11 cellular contexts compared by ENCODE assay signal in genomic region chr1:40663324-40664166, GRCh38. TPM values are rescaled to one million over a fixed set of nuclear protein-coding genes. Genes with fewer than 3 reads are reported as not detected.
DNase-seq lines count a peak whose midpoint lies in the region; ATAC-seq and TF ChIP-seq lines count a peak whose summit lies in the region.
"Had no signal": no experiment of that assay in that cellular context is flagged by ENCODE, and none has a peak within 500 bp of the region (broad histone marks: within the 10 kb centered on the region; RNA-seq: fewer than 3 reads in every experiment).

No MANE protein-coding gene starts in this region.

- H3K36me3 ChIP-seq in uterus: no peaks in the 10 kb centered on the region

- no peak overlapping the region for H3K4me3 ChIP-seq in uterus

- no peaks in the 10 kb centered on the region for H3K27me3 Mint-ChIP-seq in activated naive CD4-positive, alpha-beta T cell treated with anti-CD3 and anti-CD28 coated beads, Interleukin-2, amount 50 U/mL, for 24 hours
- H3K27me3 Mint-ChIP-seq in stimulated activated naive CD8-positive, alpha-beta T cell treated with anti-CD3 and anti-CD28 coated beads, Interleukin-15, amount 100 ng/mL, for 72 hours: no peaks in the 10 kb centered on the region

- peaks cover 28% of the 10 kb centered on the region for H3K4me1 Mint-ChIP-seq in activated naive CD4-positive, alpha-beta T cell treated with anti-CD3 and anti-CD28 coated beads, Interleukin-2, amount 50 U/mL, for 24 hours
- peaks cover 41% of the 10 kb centered on the region for H3K4me1 Mint-ChIP-seq in stimulated activated naive CD8-positive, alpha-beta T cell treated with anti-CD3 and anti-CD28 coated beads, Interleukin-15, amount 100 ng/mL, for 72 hours

- intact Hi-C loops in uterus (cut with DNase I; ENCODE audit: low total_unique reads): no loop called here

- H3K27ac ChIP-seq in cingulate gyrus (ENCODE audit: low read depth, low read length) (peak overlapping the region; percentile 39), uterus (no peak overlapping the region)

- DNase-seq in activated naive CD4-positive, alpha-beta T cell treated with anti-CD3 and anti-CD28 coated beads, Interleukin-2, amount 50 U/mL, for 72 hours (ENCODE audit: low spot score in 2 of 2): no peak
- DNase-seq in NCI-H69 (lab: John Stamatoyannopoulos, UW) (peak; percentile 88), uterus (no peak)
- no peak for DNase-seq in stimulated activated naive CD8-positive, alpha-beta T cell treated with anti-CD3 and anti-CD28 coated beads, Interleukin-15, amount 100 ng/mL, for 72 hours
- DNase-seq: activated effector memory CD4-positive, alpha-beta T cell treated with anti-CD3 and anti-CD28 coated beads, Interleukin-2, amount 50 U/mL, for 16 hours; HFFc6; stimulated activated CD4-positive, alpha-beta T cell treated with anti-CD3 and anti-CD28 coated beads, Interleukin-4, amount 100 ng/mL, for 1 hour had no signal

- TF ChIP-seq CTCF in uterus (IDR thresholded peaks at IDR 0.05): no peak

- no peak overlapping the region for H3K27ac Mint-ChIP-seq in activated naive CD4-positive, alpha-beta T cell treated with anti-CD3 and anti-CD28 coated beads, Interleukin-2, amount 50 U/mL, for 24 hours
- peak overlapping the region in 1 of 2 donors; percentile 31 for H3K27ac Mint-ChIP-seq in activated naive CD4-positive, alpha-beta T cell treated with anti-CD3 and anti-CD28 coated beads, Interleukin-2, amount 50 U/mL, for 72 hours
- H3K27ac Mint-ChIP-seq in stimulated activated naive CD8-positive, alpha-beta T cell treated with anti-CD3 and anti-CD28 coated beads, Interleukin-15, amount 100 ng/mL, for 72 hours: peak overlapping the region in 1 of 2 donors; percentile 69
- H3K27ac Mint-ChIP-seq: HFFc6 had no signal

- no peaks in the 10 kb centered on the region for H3K9me3 Mint-ChIP-seq in activated naive CD4-positive, alpha-beta T cell treated with anti-CD3 and anti-CD28 coated beads, Interleukin-2, amount 50 U/mL, for 24 hours
- H3K9me3 Mint-ChIP-seq in activated naive CD4-positive, alpha-beta T cell treated with anti-CD3 and anti-CD28 coated beads, Interleukin-2, amount 50 U/mL, for 72 hours: no peaks in the 10 kb centered on the region
- no peaks in the 10 kb centered on the region for H3K9me3 Mint-ChIP-seq in stimulated activated naive CD8-positive, alpha-beta T cell treated with anti-CD3 and anti-CD28 coated beads, Interleukin-15, amount 100 ng/mL, for 72 hours
- H3K9me3 Mint-ChIP-seq: HFFc6 had no signal

- no peak for TF ChIP-seq POLR2A in uterus (IDR thresholded peaks at IDR 0.05)

- ATAC-seq in activated naive CD4-positive, alpha-beta T cell treated with anti-CD3 and anti-CD28 coated beads, Interleukin-2, amount 50 U/mL, for 72 hours: no peak
- no peak for ATAC-seq in stimulated activated naive CD8-positive, alpha-beta T cell treated with anti-CD3 and anti-CD28 coated beads, Interleukin-15, amount 100 ng/mL, for 72 hours
- ATAC-seq in HG03196 (IDR thresholded peaks at IDR 0.05; ENCODE audit: unreplicated experiment) (no peak), GM19397 (IDR thresholded peaks at IDR 0.05; ENCODE audit: unreplicated experiment) (no peak)

- H3K27me3 ChIP-seq in uterus: no peaks in the 10 kb centered on the region

- no peaks in the 10 kb centered on the region for H3K9me3 ChIP-seq in uterus

- no peaks in the 10 kb centered on the region for H3K4me1 ChIP-seq in uterus

- H3K36me3 Mint-ChIP-seq in activated naive CD4-positive, alpha-beta T cell treated with anti-CD3 and anti-CD28 coated beads, Interleukin-2, amount 50 U/mL, for 24 hours: no peaks in the 10 kb centered on the region
- H3K36me3 Mint-ChIP-seq in activated naive CD4-positive, alpha-beta T cell treated with anti-CD3 and anti-CD28 coated beads, Interleukin-2, amount 50 U/mL, for 72 hours: no peaks in the 10 kb centered on the region

- peak overlapping the region; percentile 15 for H3K4me3 Mint-ChIP-seq in activated naive CD4-positive, alpha-beta T cell treated with anti-CD3 and anti-CD28 coated beads, Interleukin-2, amount 50 U/mL, for 24 hours
- H3K4me3 Mint-ChIP-seq in stimulated activated naive CD8-positive, alpha-beta T cell treated with anti-CD3 and anti-CD28 coated beads, Interleukin-15, amount 100 ng/mL, for 72 hours: peak overlapping the region; percentile 48 to 65
- H3K4me3 Mint-ChIP-seq: HFFc6 had no signal

RNA-seq across cellular contexts. Expression of gene RIMS3, which starts 1.9 kb away (rescaled TPM):
- total RNA-seq in activated naive CD4-positive, alpha-beta T cell treated with anti-CD3 and anti-CD28 coated beads, Interleukin-2, amount 50 U/mL, for 72 hours: 1 to 10 TPM; 6.9 to 8.3 TPM
- total RNA-seq in uterus: 10 to 100 TPM in 1 of 4 donors, 1 to 10 TPM in 3; 1.8 to 14.0 (median 5.4) TPM

RNA-seq across cellular contexts. Expression of gene NFYC, which starts 28.0 kb away (rescaled TPM):
- total RNA-seq in activated naive CD4-positive, alpha-beta T cell treated with anti-CD3 and anti-CD28 coated beads, Interleukin-2, amount 50 U/mL, for 72 hours: 10 to 100 TPM; 58.9 to 62.5 TPM
- 10 to 100 TPM; 31.8 to 63.3 (median 44.0) TPM for total RNA-seq in uterus
